ENCODE assay signal across 1 cellular context in the genomic region with DNA sequence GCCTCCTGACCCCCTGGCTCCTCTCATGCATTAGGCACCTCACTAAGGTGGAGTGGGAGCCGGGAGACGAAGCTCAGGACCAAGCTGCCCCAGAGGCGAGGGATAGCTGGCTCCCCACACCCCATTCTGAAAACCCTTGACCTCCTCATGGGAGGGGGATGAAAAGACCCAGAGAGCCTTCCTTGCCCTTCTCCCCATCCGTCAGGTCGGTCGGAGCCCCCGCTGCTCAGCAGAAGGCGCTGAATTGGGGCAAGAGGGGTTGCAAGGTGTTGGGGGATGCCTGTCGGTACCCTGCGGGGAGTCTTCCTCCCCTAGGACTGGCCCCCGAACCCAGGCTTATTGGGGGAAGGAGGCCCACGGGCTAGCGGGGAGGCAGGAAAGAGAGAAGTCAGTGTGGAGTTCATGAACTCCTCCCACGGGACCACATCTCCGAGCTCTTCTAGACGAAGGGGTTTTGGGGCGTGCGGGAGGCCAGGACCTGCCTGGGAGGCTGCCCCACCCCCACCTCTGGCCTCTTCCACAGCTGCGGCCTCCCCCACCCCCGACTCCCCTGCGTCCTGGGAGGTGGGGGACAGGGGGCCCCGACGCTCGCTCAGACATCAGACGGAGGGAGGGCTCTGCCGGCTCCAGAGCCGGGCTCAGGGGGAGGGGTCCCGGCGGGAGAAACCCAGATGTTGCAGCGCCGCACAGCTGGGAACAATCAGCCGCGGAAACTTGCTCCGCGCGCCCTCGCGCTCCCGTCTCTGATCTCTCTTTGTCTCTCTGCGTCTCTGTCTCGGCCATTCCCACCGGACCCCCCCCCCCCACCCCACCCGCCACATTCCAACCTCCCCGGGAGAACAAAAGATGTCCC.
TF ChIP-seq lines count a peak whose summit lies in the region.

No MANE protein-coding gene starts in this region.

TF ChIP-seq in H1, 55 proteins besides CTCF, POLR2A, EP300 and RAD21:
- TF ChIP-seq TCF12 (IDR thresholded peaks at IDR 0.05; ENCODE audit: low read depth, low read length), result 0 out of 2 replicates have a peak, but pooled peaks have one; percentile 55
- no peak for TF ChIP-seq PHF8 (conservative IDR thresholded peaks at IDR 0.05; ENCODE audit: low read depth, low read length)
- no peak for TF ChIP-seq SP1 (IDR thresholded peaks at IDR 0.05; ENCODE audit: low read depth, low read length)
- 0 out of 4 replicates have a peak, but pooled peaks of 1 of the 2 experiments have one; percentile 23 for TF ChIP-seq SIN3A (conservative IDR thresholded peaks at IDR 0.05 in 1 of 2, IDR thresholded peaks at IDR 0.05 in 1 of 2; ENCODE audit: low read depth in 1 of 2, low read length in 2 of 2)
- no peak for TF ChIP-seq CBX8 (IDR thresholded peaks at IDR 0.05; ENCODE audit: borderline replicate concordance, low read depth, low read length)
- TF ChIP-seq SUZ12 (IDR thresholded peaks at IDR 0.05; ENCODE audit: low read length), result no peak
